Comparison of ENCODE assay signal across 11 cellular contexts in the genomic region with DNA sequence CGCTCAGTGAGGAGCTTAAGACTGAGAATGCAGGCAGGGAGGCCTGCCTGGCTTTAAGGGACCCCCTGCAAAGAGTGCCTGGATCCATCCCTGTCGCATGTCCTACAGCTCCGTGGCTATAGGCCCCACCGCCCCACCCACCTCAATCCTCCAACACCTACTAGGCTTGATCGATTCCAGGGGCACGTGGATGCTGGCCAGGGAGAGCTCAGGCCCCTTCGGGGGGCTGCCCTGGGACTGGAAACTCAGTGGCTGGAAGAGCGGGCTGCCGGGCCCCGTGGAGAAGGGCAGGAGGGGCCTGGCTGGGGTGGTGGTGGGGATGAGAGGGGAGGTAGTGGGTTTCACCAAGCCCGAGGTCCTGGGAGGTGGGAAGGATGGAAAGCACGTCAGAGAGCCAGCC. TPM values are rescaled to one million over a fixed set of nuclear protein-coding genes. Genes with fewer than 3 reads are reported as not detected.
DNase-seq lines count a peak whose midpoint lies in the region; ATAC-seq and TF ChIP-seq lines count a peak whose summit lies in the region.
"Had no signal": no experiment of that assay in that cellular context is flagged by ENCODE, and none has a peak within 500 bp of the region (broad histone marks: within the 10 kb centered on the region; RNA-seq: fewer than 3 reads in every experiment).

No MANE protein-coding gene starts in this region.

- DNase-seq in CD4-positive, CD25-positive, alpha-beta regulatory T cell = no peak
- DNase-seq in DND-41 (no peak), lower lobe of right lung (no peak), MM.1S (no peak), NCI-H82 treated with DMSO at 0.1 percent for 48 hours (lab: John Stamatoyannopoulos, UW; ENCODE audit: unreplicated experiment) (no peak)
- DNase-seq in activated CD4-positive, alpha-beta T cell treated with anti-CD3 and anti-CD28 coated beads, Interleukin-2, amount 10 ng/mL, durations not matched to agents 7 days and 5 days = no peak

- POLR2A ChIA-PET in activated CD4-positive, alpha-beta T cell treated with anti-CD3 and anti-CD28 coated beads, Interleukin-2, amount 10 ng/mL, durations not matched to agents 7 days and 5 days (lab: Charles Lee) = interaction anchor here (0.6 kb wide), 1 partner anchor 130 kb away, joined by 3 read pairs; no protein-coding TSS in a partner anchor

- no peak overlapping the region for H3K4me3 ChIP-seq in CD4-positive, CD25-positive, alpha-beta regulatory T cell (ENCODE audit: low read depth, low read length)
- no peak overlapping the region for H3K4me3 ChIP-seq in DND-41 (ENCODE audit: low read depth in 1 of 2, low read length in 2 of 2)
- H3K4me3 ChIP-seq in lower lobe of right lung = no peak overlapping the region
- H3K4me3 ChIP-seq in MM.1S (ENCODE audit: low read length) = no peak overlapping the region
- H3K4me3 ChIP-seq: Peyer's patch, suprapubic skin had no signal

- no peak for ATAC-seq in CD4-positive, CD25-positive, alpha-beta regulatory T cell (ENCODE audit: low read depth in 2 of 2)
- ATAC-seq in DND-41 (ENCODE audit: insufficient read depth, low read depth) = 0 out of 3 replicates have a peak, but pooled peaks have one; percentile 1
- no peak for ATAC-seq in activated T-helper 17 cell treated with anti-CD3 and anti-CD28 coated beads, Interleukin-2, amount 50 U/mL, for 72 hours (replicated peaks)
- no peak for ATAC-seq in lower lobe of right lung

- H3K4me1 ChIP-seq in CD4-positive, CD25-positive, alpha-beta regulatory T cell (ENCODE audit: control insufficient read depth, insufficient read depth, low read length, poor library complexity, severe bottlenecking) = peaks cover 7% of the 10 kb centered on the region
- H3K4me1 ChIP-seq in DND-41 (ENCODE audit: insufficient read depth, low read length) (no peaks in the 10 kb centered on the region), lower lobe of right lung (no peaks in the 10 kb centered on the region), MM.1S (ENCODE audit: low read length) (no peaks in the 10 kb centered on the region)
- H3K4me1 ChIP-seq: parathyroid adenoma had no signal

- peaks cover 34% of the 10 kb centered on the region for H3K36me3 Mint-ChIP-seq in CD4-positive, CD25-positive, alpha-beta regulatory T cell
- H3K36me3 Mint-ChIP-seq in activated T-helper 17 cell treated with anti-CD3 and anti-CD28 coated beads, Interleukin-2, amount 50 U/mL, for 72 hours (ENCODE audit: low read depth) = peaks cover 98% of the 10 kb centered on the region
- peaks cover 62% of the 10 kb centered on the region for H3K36me3 Mint-ChIP-seq in activated CD4-positive, alpha-beta T cell treated with anti-CD3 and anti-CD28 coated beads, Interleukin-2, amount 10 ng/mL, durations not matched to agents 7 days and 5 days (ENCODE audit: low read depth)

- no peaks in the 10 kb centered on the region for H3K9me2 ChIP-seq in MM.1S (replicated peaks; ENCODE audit: insufficient read depth, low read length)

- H3K9me3 ChIP-seq in CD4-positive, CD25-positive, alpha-beta regulatory T cell (ENCODE audit: control insufficient read depth in 2 of 2, low read length in 2 of 2) = no peaks in the 10 kb centered on the region
- H3K9me3 ChIP-seq in DND-41 (ENCODE audit: insufficient read depth, low read length, severe bottlenecking) (no peaks in the 10 kb centered on the region), lower lobe of right lung (no peaks in the 10 kb centered on the region), MM.1S (replicated peaks; ENCODE audit: insufficient read depth, low read length) (no peaks in the 10 kb centered on the region)
- H3K9me3 ChIP-seq: Peyer's patch, suprapubic skin had no signal

- H4K20me1 ChIP-seq in DND-41 (ENCODE audit: insufficient read depth, low read length) (peaks cover 22% of the 10 kb centered on the region), MM.1S (ENCODE audit: insufficient read depth, low read length) (no peaks in the 10 kb centered on the region)

- H3K9ac ChIP-seq in DND-41 (ENCODE audit: low read depth, low read length) (no peak overlapping the region), MM.1S (ENCODE audit: low read length) (no peak overlapping the region)
- H3K9ac ChIP-seq: parathyroid adenoma had no signal

- no peak for TF ChIP-seq CTCF in DND-41 (IDR thresholded peaks at IDR 0.05; ENCODE audit: borderline replicate concordance, extremely low read depth, low read length, poor library complexity, severe bottlenecking)
- TF ChIP-seq CTCF in lower lobe of right lung (IDR thresholded peaks at IDR 0.05) = no peak
- no peak for TF ChIP-seq CTCF in MM.1S (IDR thresholded peaks at IDR 0.05; ENCODE audit: low read length)

- peaks cover 12% of the 10 kb centered on the region; the same call in 1 of the 2 replicates for H3F3A ChIP-seq in MM.1S (ENCODE audit: insufficient read depth, low read length)

- peak overlapping the region in 1 of 4 donors; percentile 61 for H3K4me3 Mint-ChIP-seq in CD4-positive, CD25-positive, alpha-beta regulatory T cell
- H3K4me3 Mint-ChIP-seq in activated T-helper 17 cell treated with anti-CD3 and anti-CD28 coated beads, Interleukin-2, amount 50 U/mL, for 72 hours = peak overlapping the region; percentile 59
- no peak overlapping the region for H3K4me3 Mint-ChIP-seq in activated CD4-positive, alpha-beta T cell treated with anti-CD3 and anti-CD28 coated beads, Interleukin-2, amount 10 ng/mL, durations not matched to agents 7 days and 5 days

- H3K36me3 ChIP-seq in CD4-positive, CD25-positive, alpha-beta regulatory T cell (ENCODE audit: control insufficient read depth, insufficient read depth, low read length) = peaks cover 85% of the 10 kb centered on the region
- peaks cover 99% of the 10 kb centered on the region for H3K36me3 ChIP-seq in DND-41 (ENCODE audit: insufficient read depth, low read length)
- H3K36me3 ChIP-seq in lower lobe of right lung = peaks cover 100% of the 10 kb centered on the region
- H3K36me3 ChIP-seq in MM.1S (replicated peaks; ENCODE audit: insufficient read depth, low read length) = peaks cover 15% of the 10 kb centered on the region

- intact Hi-C loops in lower lobe of right lung (cut with DNase I) = no loop called here

- H2AFZ ChIP-seq in DND-41 (ENCODE audit: low read depth, low read length) (no peak overlapping the region), MM.1S (ENCODE audit: low read length) (no peak overlapping the region)
- H2AFZ ChIP-seq: parathyroid adenoma had no signal

- H3K4me2 ChIP-seq in DND-41 (ENCODE audit: insufficient read depth, low read length) (no peak overlapping the region), MM.1S (ENCODE audit: low read depth, low read length) (no peak overlapping the region)

- no peaks in the 10 kb centered on the region for H3K27me3 ChIP-seq in CD4-positive, CD25-positive, alpha-beta regulatory T cell (ENCODE audit: control insufficient read depth, insufficient read depth, low read length)
- H3K27me3 ChIP-seq in DND-41 (ENCODE audit: insufficient read depth, low read length, poor library complexity) (no peaks in the 10 kb centered on the region), lower lobe of right lung (ENCODE audit: low read depth) (no peaks in the 10 kb centered on the region), MM.1S (replicated peaks; ENCODE audit: insufficient read depth, low read length) (no peaks in the 10 kb centered on the region)
- H3K27me3 ChIP-seq: Peyer's patch, suprapubic skin had no signal

- no peaks in the 10 kb centered on the region for H3K27me3 Mint-ChIP-seq in CD4-positive, CD25-positive, alpha-beta regulatory T cell
- no peaks in the 10 kb centered on the region for H3K27me3 Mint-ChIP-seq in activated T-helper 17 cell treated with anti-CD3 and anti-CD28 coated beads, Interleukin-2, amount 50 U/mL, for 72 hours
- H3K27me3 Mint-ChIP-seq in activated CD4-positive, alpha-beta T cell treated with anti-CD3 and anti-CD28 coated beads, Interleukin-2, amount 10 ng/mL, durations not matched to agents 7 days and 5 days = no peaks in the 10 kb centered on the region

- CTCF ChIA-PET in activated CD4-positive, alpha-beta T cell treated with anti-CD3 and anti-CD28 coated beads, Interleukin-2, amount 10 ng/mL, durations not matched to agents 7 days and 5 days (lab: Charles Lee) = interaction anchor here (0.8 to 5.3 kb wide), 11 partner anchors 8 to 279 kb away, joined by 3 to 24 read pairs (median 4); partner anchors contain the start of genes GGA3, GRB2 and MRPS7

- H3K4me1 Mint-ChIP-seq in CD4-positive, CD25-positive, alpha-beta regulatory T cell = peaks cover 0 to 22% (median 9%) of the 10 kb centered on the region in 4 donors
- peaks cover 31% of the 10 kb centered on the region for H3K4me1 Mint-ChIP-seq in activated T-helper 17 cell treated with anti-CD3 and anti-CD28 coated beads, Interleukin-2, amount 50 U/mL, for 72 hours
- H3K4me1 Mint-ChIP-seq in activated CD4-positive, alpha-beta T cell treated with anti-CD3 and anti-CD28 coated beads, Interleukin-2, amount 10 ng/mL, durations not matched to agents 7 days and 5 days = peaks cover 29% of the 10 kb centered on the region

- peak overlapping the region in 2 of 3 donors; percentile 38 to 80 for H3K27ac Mint-ChIP-seq in CD4-positive, CD25-positive, alpha-beta regulatory T cell
- peak overlapping the region; percentile 77 for H3K27ac Mint-ChIP-seq in activated T-helper 17 cell treated with anti-CD3 and anti-CD28 coated beads, Interleukin-2, amount 50 U/mL, for 72 hours
- H3K27ac Mint-ChIP-seq in activated CD4-positive, alpha-beta T cell treated with anti-CD3 and anti-CD28 coated beads, Interleukin-2, amount 10 ng/mL, durations not matched to agents 7 days and 5 days = no peak overlapping the region

- H3K9me3 Mint-ChIP-seq in CD4-positive, CD25-positive, alpha-beta regulatory T cell = no peaks in the 10 kb centered on the region
- no peaks in the 10 kb centered on the region for H3K9me3 Mint-ChIP-seq in activated T-helper 17 cell treated with anti-CD3 and anti-CD28 coated beads, Interleukin-2, amount 50 U/mL, for 72 hours
- H3K9me3 Mint-ChIP-seq in activated CD4-positive, alpha-beta T cell treated with anti-CD3 and anti-CD28 coated beads, Interleukin-2, amount 10 ng/mL, durations not matched to agents 7 days and 5 days = no peaks in the 10 kb centered on the region
- H3K9me3 Mint-ChIP-seq: activated T-helper 1 cell treated with anti-CD3 and anti-CD28 coated beads, Interleukin-12 subunit alpha, Interleukin-12 subunit beta, Interleukin-2, Interleukin-4 antibody, amounts not matched to agents 30 ng/mL and 10 ng/mL and 1 ng/mL, durations not matched to agents 14 hours and 24 hours and 36 hours had no signal

- no peaks in the 10 kb centered on the region for H3K79me2 ChIP-seq in DND-41 (ENCODE audit: insufficient read depth, low read length)
- H3K79me2 ChIP-seq in MM.1S (ENCODE audit: low read length) = no peaks in the 10 kb centered on the region
- H3K79me2 ChIP-seq: parathyroid adenoma had no signal

- no peak overlapping the region for H3K27ac ChIP-seq in CD4-positive, CD25-positive, alpha-beta regulatory T cell (ENCODE audit: insufficient read depth, low read length, poor library complexity, severe bottlenecking)
- H3K27ac ChIP-seq in DND-41 (ENCODE audit: low read length) = no peak overlapping the region
- peak overlapping the region; percentile 4 for H3K27ac ChIP-seq in lower lobe of right lung
- no peak overlapping the region for H3K27ac ChIP-seq in MM.1S (ENCODE audit: low read length)
- H3K27ac ChIP-seq: Peyer's patch, suprapubic skin had no signal

RNA-seq across cellular contexts. Expression of gene GGA3, which starts 22.2 kb away (rescaled TPM):
- total RNA-seq in CD4-positive, CD25-positive, alpha-beta regulatory T cell = 92.6 TPM
- 10 to 100 TPM in 3 of 4 donors, 1 to 10 TPM in 1; 8.0 to 17.2 (median 10.9) TPM for polyA plus RNA-seq in CD4-positive, CD25-positive, alpha-beta regulatory T cell
- total RNA-seq in activated T-helper 17 cell treated with anti-CD3 and anti-CD28 coated beads, Interleukin-2, amount 50 U/mL, for 72 hours = 10 to 100 TPM; 63.2 to 71.9 TPM
- total RNA-seq in lower lobe of right lung = 68.6 TPM
- 10 to 100 TPM; 80.2 to 86.1 TPM for total RNA-seq in activated CD4-positive, alpha-beta T cell treated with anti-CD3 and anti-CD28 coated beads, Interleukin-2, amount 10 ng/mL, durations not matched to agents 7 days and 5 days

RNA-seq across cellular contexts. Expression of gene MRPS7, which starts 22.5 kb away (rescaled TPM):
- total RNA-seq in CD4-positive, CD25-positive, alpha-beta regulatory T cell = 32.3 TPM
- 100 to 1,000 TPM; 119 to 141 (median 120) TPM for polyA plus RNA-seq in CD4-positive, CD25-positive, alpha-beta regulatory T cell
- 10 to 100 TPM; 53.6 to 83.2 TPM for total RNA-seq in activated T-helper 17 cell treated with anti-CD3 and anti-CD28 coated beads, Interleukin-2, amount 50 U/mL, for 72 hours
- 38.3 TPM for total RNA-seq in lower lobe of right lung
- total RNA-seq in activated CD4-positive, alpha-beta T cell treated with anti-CD3 and anti-CD28 coated beads, Interleukin-2, amount 10 ng/mL, durations not matched to agents 7 days and 5 days = 10 to 100 TPM; 35.4 to 38.2 TPM

RNA-seq across cellular contexts. Expression of gene MIF4GD, which starts 31.8 kb away (rescaled TPM):
- total RNA-seq in CD4-positive, CD25-positive, alpha-beta regulatory T cell = 35.7 TPM
- polyA plus RNA-seq in CD4-positive, CD25-positive, alpha-beta regulatory T cell = 100 to 1,000 TPM in 1 of 4 donors, 10 to 100 TPM in 3; 78.3 to 102 (median 89.4) TPM
- 10 to 100 TPM; 23.6 to 31.6 TPM for total RNA-seq in activated T-helper 17 cell treated with anti-CD3 and anti-CD28 coated beads, Interleukin-2, amount 50 U/mL, for 72 hours
- 32.1 TPM for total RNA-seq in lower lobe of right lung
- 10 to 100 TPM; 44.4 to 44.6 TPM for total RNA-seq in activated CD4-positive, alpha-beta T cell treated with anti-CD3 and anti-CD28 coated beads, Interleukin-2, amount 10 ng/mL, durations not matched to agents 7 days and 5 days

RNA-seq across cellular contexts. Expression of gene NUP85, which starts 33.7 kb away (rescaled TPM):
- total RNA-seq in CD4-positive, CD25-positive, alpha-beta regulatory T cell = 79.5 TPM
- 10 to 100 TPM; 31.1 to 60.7 (median 44.3) TPM for polyA plus RNA-seq in CD4-positive, CD25-positive, alpha-beta regulatory T cell
- total RNA-seq in activated T-helper 17 cell treated with anti-CD3 and anti-CD28 coated beads, Interleukin-2, amount 50 U/mL, for 72 hours = 100 to 1,000 TPM; 143 to 161 TPM
- total RNA-seq in lower lobe of right lung = 66.8 TPM
- total RNA-seq in activated CD4-positive, alpha-beta T cell treated with anti-CD3 and anti-CD28 coated beads, Interleukin-2, amount 10 ng/mL, durations not matched to agents 7 days and 5 days = 100 to 1,000 TPM; 140 to 172 TPM

RNA-seq across cellular contexts. Expression of gene SLC25A19, which starts 50.0 kb away (rescaled TPM):
- 24.9 TPM for total RNA-seq in CD4-positive, CD25-positive, alpha-beta regulatory T cell
- 10 to 100 TPM; 15.1 to 21.9 (median 19.0) TPM for polyA plus RNA-seq in CD4-positive, CD25-positive, alpha-beta regulatory T cell
- total RNA-seq in activated T-helper 17 cell treated with anti-CD3 and anti-CD28 coated beads, Interleukin-2, amount 50 U/mL, for 72 hours = 100 to 1,000 TPM in 1 of 2 donors, 10 to 100 TPM in 1; 97.4 to 113 TPM
- total RNA-seq in lower lobe of right lung = 41.5 TPM
- 10 to 100 TPM; 27.6 to 30.5 TPM for total RNA-seq in activated CD4-positive, alpha-beta T cell treated with anti-CD3 and anti-CD28 coated beads, Interleukin-2, amount 10 ng/mL, durations not matched to agents 7 days and 5 days
